ENCODE assay signal across 14 cellular contexts in genomic region chr20:59776059-59776603, GRCh38.
"Had no signal": no experiment of that assay in that cellular context is flagged by ENCODE, and none has a peak within 500 bp of the region (broad histone marks: within the 10 kb centered on the region; RNA-seq: fewer than 3 reads in every experiment).

No MANE protein-coding gene starts in this region.

- H3K27ac ChIP-seq: esophagus squamous epithelium, left ventricle myocardium inferior, upper lobe of left lung had no signal

- ATAC-seq: mucosa of descending colon; naive thymus-derived CD4-positive, alpha-beta T cell; WTC11 had no signal

- DNase-seq: activated CD4-positive, alpha-beta T cell treated with anti-CD3 and anti-CD28 coated beads, Interleukin-2, amount 10 ng/mL, durations not matched to agents 7 days and 5 days; caudate nucleus; esophagus squamous epithelium; hippocampal formation; kidney; left ventricle myocardium inferior; mucosa of descending colon; small intestine; stimulated activated CD4-positive, alpha-beta T cell treated with anti-CD3 and anti-CD28 coated beads, Interleukin-4, amount 100 ng/mL, for 24 hours; stimulated activated naive CD4-positive, alpha-beta T cell treated with Interleukin-2 at 50 U/mL for 16 hours; T-helper 2 cell had no signal

- H3K4me1 ChIP-seq: upper lobe of left lung had no signal

- H3K27me3 ChIP-seq: upper lobe of left lung had no signal

- H3K4me3 ChIP-seq: esophagus squamous epithelium, left ventricle myocardium inferior, mucosa of descending colon, upper lobe of left lung had no signal

- H3K9me3 ChIP-seq: esophagus squamous epithelium, left ventricle myocardium inferior, mucosa of descending colon, upper lobe of left lung had no signal

- H3K36me3 ChIP-seq: esophagus squamous epithelium, left ventricle myocardium inferior, upper lobe of left lung had no signal
